8 cellular contexts compared by ENCODE assay signal in the genomic region with DNA sequence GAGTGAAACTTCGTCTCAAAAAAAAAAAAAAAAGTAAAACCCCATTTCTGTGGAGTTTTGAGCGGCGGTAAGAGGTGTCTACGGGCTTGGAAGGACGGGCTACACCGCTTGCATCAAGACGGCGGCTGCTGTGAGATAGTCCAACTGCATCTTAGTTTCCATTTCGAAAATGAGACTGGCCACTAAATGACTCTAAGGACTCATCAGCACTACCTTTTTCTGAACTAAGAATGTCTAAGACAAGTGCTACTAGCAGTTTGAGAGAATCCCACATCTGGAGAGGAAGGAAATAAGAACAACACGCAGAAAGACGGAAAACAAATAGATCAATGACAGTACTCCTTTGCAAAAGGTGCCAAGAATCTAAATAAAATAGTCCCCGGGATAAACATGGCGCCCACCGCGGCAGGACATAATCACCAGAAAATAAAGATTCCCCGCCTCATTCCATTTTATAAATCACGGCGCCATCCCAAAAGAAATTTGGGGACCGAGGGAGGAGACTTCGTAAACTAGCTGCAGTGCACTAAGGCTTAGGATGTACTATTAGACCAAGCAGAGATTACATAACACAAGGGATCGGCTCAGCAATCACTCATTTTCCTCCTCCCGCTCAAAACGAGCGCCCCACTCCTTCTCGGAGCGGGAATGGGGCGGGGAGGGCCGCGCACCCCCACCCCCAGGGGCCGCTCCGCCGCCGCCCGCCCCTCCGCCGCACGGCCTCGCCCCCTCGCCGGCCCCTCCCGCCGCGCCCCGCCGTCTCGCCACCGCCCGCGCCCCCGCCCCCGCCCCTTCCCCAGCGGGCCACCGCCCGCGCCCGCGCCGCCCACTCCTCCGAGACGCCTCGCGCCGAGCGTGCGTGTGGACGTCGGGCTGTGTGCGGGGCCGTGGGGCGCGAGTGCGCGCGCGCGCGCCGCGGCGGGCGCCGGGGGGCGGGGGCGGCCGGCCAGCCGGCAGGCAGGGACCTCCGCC. TPM values are rescaled to one million over a fixed set of nuclear protein-coding genes. Genes with fewer than 3 reads are reported as not detected.
DNase-seq lines count a peak whose midpoint lies in the region; ATAC-seq, FAIRE-seq and TF ChIP-seq lines count a peak whose summit lies in the region.

No MANE protein-coding gene starts in this region.

- ATAC-seq in HG03135 (IDR thresholded peaks at IDR 0.05; ENCODE audit: unreplicated experiment) (peak; percentile 41), HG02973 (IDR thresholded peaks at IDR 0.05; ENCODE audit: unreplicated experiment) (no peak)

- POLR2A ChIA-PET in GM10248 (lab: Yijun Ruan, JAX): interaction anchor here (1.0 kb wide), 1 partner anchor 16 kb away, joined by 4 read pairs; no protein-coding TSS in a partner anchor

- peaks cover 7 to 11% of the 10 kb centered on the region in 2 donors for H3K4me1 ChIP-seq in kidney (ENCODE audit: control insufficient read depth in 1 of 2, insufficient read depth in 1 of 2, low read depth in 1 of 2, low read length in 2 of 2)

- peak overlapping the region; percentile 67 to 85 for H3K9ac ChIP-seq in kidney (ENCODE audit: low read length in 2 of 2)

- peak overlapping the region; percentile 92 to 98 for H3K4me3 ChIP-seq in kidney (ENCODE audit: low read length in 2 of 2)

- intact Hi-C loops in kidney (cut with DNase I): no loop called here

- TF ChIP-seq CTCF in GM10248 (IDR thresholded peaks at IDR 0.05; ENCODE audit: control extremely low read depth, extremely low read depth, low read depth, missing control alignments): no peak
- no peak for TF ChIP-seq CTCF in kidney (IDR thresholded peaks at IDR 0.05; ENCODE audit: borderline replicate concordance, extremely low read depth, insufficient read depth)

- no peaks in the 10 kb centered on the region for H3K9me3 ChIP-seq in kidney (ENCODE audit: control insufficient read depth in 1 of 2, low read length in 2 of 2)

- no peaks in the 10 kb centered on the region for H3K36me3 ChIP-seq in kidney (ENCODE audit: control insufficient read depth in 1 of 2, insufficient read depth in 2 of 2, low read length in 2 of 2)

- CTCF ChIA-PET in GM10248 (lab: Yijun Ruan, JAX): interaction anchor here (1.2 kb wide), 1 partner anchor 14 kb away, joined by 4 read pairs; no protein-coding TSS in a partner anchor

- H3K27ac ChIP-seq in kidney (ENCODE audit: low read depth in 2 of 2, low read length in 2 of 2): peak overlapping the region; percentile 95 to 96

- DNase-seq in GM10248 (ENCODE audit: extremely low spot score) (peak; percentile 72), NCI-H2227 treated with DMSO at 0.1 percent for 48 hours (lab: John Stamatoyannopoulos, UW) (peak; percentile 70), cerebellum (ENCODE audit: low spot score) (peak; percentile 86), kidney (peak; percentile 88)
- peak; percentile 65 for DNase-seq in activated CD4-positive, CD25-positive, alpha-beta regulatory T cell treated with anti-CD3 and anti-CD28 coated beads, Interleukin-2, amount 50 U/mL, for 72 hours
- peak; percentile 64 for DNase-seq in stimulated activated CD4-positive, alpha-beta T cell treated with anti-CD3 and anti-CD28 coated beads, Interleukin-12 subunit alpha, Interleukin-12 subunit beta, amount 100 ng/mL, for 4 hours

- no peak for FAIRE-seq in kidney (lab: Jason Lieb, UNC)

RNA-seq across cellular contexts. Expression of a gene that starts 1.1 kb away (rescaled TPM):
- total RNA-seq in cerebellum (96.5 TPM), kidney (96.6 TPM)
- 16.4 TPM for polyA plus RNA-seq in kidney (ENCODE audit: insufficient read depth, low read depth, low replicate concordance)

RNA-seq across cellular contexts. Expression of a gene that starts 53.0 kb away (rescaled TPM):
- 4.6 TPM for total RNA-seq in cerebellum
- total RNA-seq in kidney: 41.6 TPM
- 24.0 TPM for polyA plus RNA-seq in kidney (ENCODE audit: insufficient read depth, low read depth, low replicate concordance)

RNA-seq across cellular contexts. Expression of a gene that starts 58.8 kb away (rescaled TPM):
- total RNA-seq in cerebellum (158 TPM), kidney (212 TPM)
- 436 TPM for polyA plus RNA-seq in kidney (ENCODE audit: insufficient read depth, low read depth, low replicate concordance)
